Comparison of ENCODE assay signal across 27 cellular contexts in the genomic region with DNA sequence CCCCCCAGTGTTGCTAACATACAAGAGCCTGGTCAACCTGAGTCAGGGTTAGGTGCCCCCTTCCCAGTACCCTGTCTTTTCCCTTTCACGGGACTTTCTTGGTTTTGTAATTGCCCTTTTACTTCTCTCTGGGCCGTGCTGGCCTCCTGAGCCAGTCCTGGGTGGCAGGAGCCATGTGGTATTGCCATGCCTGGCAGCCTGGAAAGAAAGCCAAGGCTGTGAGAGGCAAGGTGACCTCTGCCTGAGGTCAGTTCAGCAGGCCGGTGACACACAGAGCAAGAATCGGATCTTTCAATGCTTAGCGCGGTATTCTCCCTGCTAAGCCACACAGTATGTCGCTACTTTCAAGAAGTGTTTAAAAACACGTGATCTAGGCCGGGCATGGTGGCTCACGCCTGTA. TPM values are rescaled to one million over a fixed set of nuclear protein-coding genes. Genes with fewer than 3 reads are reported as not detected.
"Had no signal": no experiment of that assay in that cellular context is flagged by ENCODE, and none has a peak within 500 bp of the region (broad histone marks: within the 10 kb centered on the region; RNA-seq: fewer than 3 reads in every experiment).

No MANE protein-coding gene starts in this region.

- H3K4me3 Mint-ChIP-seq: activated naive CD8-positive, alpha-beta T cell treated with anti-CD3 and anti-CD28 coated beads, Interleukin-2, amount 10 ng/mL, durations not matched to agents 7 days and 5 days; activated T-cell treated with anti-CD3 and anti-CD28 coated beads, Interleukin-2, amount 50 U/mL, for 72 hours; T-helper 1 cell treated with Interleukin-12 subunit alpha and Interleukin-12 subunit beta and Interleukin-4 antibody, amounts not matched to agents 30 μg/mL and 1 μg/mL, for 36 hours had no signal

- H3K9me3 Mint-ChIP-seq: activated T-cell treated with anti-CD3 and anti-CD28 coated beads, Interleukin-2, amount 50 U/mL, for 72 hours; activated T-helper 2 cell treated with anti-CD3 and anti-CD28 coated beads, Interferon-gamma antibody, Interleukin-2, Interleukin-4, amounts not matched to agents 10 μg/mL and 5 μg/mL and 100 μg/mL, durations not matched to agents 14 hours and 24 hours and 36 hours; T-helper 1 cell treated with Interleukin-12 subunit alpha and Interleukin-12 subunit beta and Interleukin-4 antibody, amounts not matched to agents 30 μg/mL and 1 μg/mL, for 36 hours had no signal

- H3K36me3 ChIP-seq: adrenal gland, breast epithelium, MG63, Peyer's patch had no signal

- H3K27me3 ChIP-seq: adrenal gland, breast epithelium, MG63, Peyer's patch had no signal

- H3K4me3 ChIP-seq: adrenal gland, breast epithelium, MG63 had no signal

- H3K9me3 ChIP-seq: adrenal gland, breast epithelium, MG63, Peyer's patch had no signal

- H3K27ac ChIP-seq: adrenal gland, breast epithelium, KMS-11, RWPE1 had no signal

- ATAC-seq: activated CD4-positive, CD25-positive, alpha-beta regulatory T cell treated with anti-CD3 and anti-CD28 coated beads, Interleukin-2, amount 50 U/mL, for 24 hours; activated T-cell treated with anti-CD3 and anti-CD28 coated beads, Interleukin-2, amount 50 U/mL, for 72 hours had no signal

- H3K9ac ChIP-seq: KMS-11 had no signal

- H3K4me2 ChIP-seq: KMS-11 had no signal

- H3K27ac Mint-ChIP-seq: activated naive CD8-positive, alpha-beta T cell treated with anti-CD3 and anti-CD28 coated beads, Interleukin-2, amount 10 ng/mL, durations not matched to agents 7 days and 5 days; activated T-cell treated with anti-CD3 and anti-CD28 coated beads, Interleukin-2, amount 50 U/mL, for 72 hours; activated T-helper 2 cell treated with anti-CD3 and anti-CD28 coated beads, Interferon-gamma antibody, Interleukin-2, Interleukin-4, amounts not matched to agents 10 μg/mL and 5 μg/mL and 100 μg/mL, durations not matched to agents 14 hours and 24 hours and 36 hours; T-helper 1 cell treated with Interleukin-12 subunit alpha and Interleukin-12 subunit beta and Interleukin-4 antibody, amounts not matched to agents 30 μg/mL and 1 μg/mL, for 36 hours had no signal

- DNase-seq: activated CD4-positive, alpha-beta T cell treated with anti-CD3 and anti-CD28 coated beads for 48 hours; activated CD4-positive, alpha-beta T cell treated with anti-CD3 and anti-CD28 coated beads, Interleukin-2, amount 50 U/mL, for 48 hours; activated gamma-delta T cell treated with Interleukin-2 at 50 U/mL for 16 hours; activated naive CD4-positive, alpha-beta T cell treated with anti-CD3 and anti-CD28 coated beads, Interleukin-2, amount 50 U/mL, for 16 hours; activated naive CD8-positive, alpha-beta T cell treated with anti-CD3 and anti-CD28 coated beads, Interleukin-2, amount 10 ng/mL, durations not matched to agents 7 days and 5 days; activated T-cell treated with anti-CD3 and anti-CD28 coated beads for 4 hours; activated T-cell treated with anti-CD3 and anti-CD28 coated beads, Interleukin-2, amount 50 U/mL, for 72 hours; adrenal gland; anterior cingulate cortex; central memory CD4-positive, alpha-beta T cell; MG63; NCI-H1105 treated with DMSO at 0.1 percent for 48 hours; NCI-H146; NCI-H187 treated with DMSO at 0.1 percent for 48 hours; NCI-H2081 treated with DMSO at 0.1 percent for 48 hours; NCI-H446; NCI-H524; SHP77 treated with DMSO at 0.1 percent for 48 hours had no signal

- H3K4me1 ChIP-seq: adrenal gland, breast epithelium had no signal

RNA-seq across cellular contexts. Expression of a gene that starts 52.3 kb away (rescaled TPM):
- total RNA-seq: activated CD8-positive, alpha-beta memory T cell treated with anti-CD3 and anti-CD28 coated beads for 36 hours; activated naive CD8-positive, alpha-beta T cell treated with anti-CD3 and anti-CD28 coated beads, Interleukin-2, amount 10 ng/mL, durations not matched to agents 7 days and 5 days; activated T-cell treated with anti-CD3 and anti-CD28 coated beads, Interleukin-2, amount 50 U/mL, for 72 hours; activated T-helper 2 cell treated with anti-CD3 and anti-CD28 coated beads, Interferon-gamma antibody, Interleukin-2, Interleukin-4, amounts not matched to agents 10 μg/mL and 5 μg/mL and 100 μg/mL, durations not matched to agents 14 hours and 24 hours and 36 hours; adrenal gland; Peyer's patch; SK-MEL-5 had no signal
- polyA plus RNA-seq: adrenal gland had no signal
